Comparison of ENCODE assay signal across 22 cellular contexts in the genomic region with DNA sequence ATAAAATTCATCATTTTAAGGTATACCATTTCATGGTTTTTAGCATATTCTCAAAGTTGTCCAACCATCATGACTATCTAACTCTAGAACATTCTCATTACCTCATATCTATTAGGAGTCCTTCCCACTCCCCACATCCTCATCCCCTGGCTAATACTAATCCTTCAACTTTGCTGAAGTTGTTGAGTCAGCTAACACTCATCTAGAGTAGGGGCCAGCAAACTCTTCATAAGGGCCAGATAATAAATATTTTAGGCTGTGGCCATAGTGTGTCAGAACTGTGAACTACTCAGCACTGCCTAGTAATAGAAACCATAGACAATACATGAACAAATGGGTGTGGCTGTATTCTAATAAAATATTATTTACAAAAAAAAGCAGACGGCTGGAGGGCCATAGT. TPM values are rescaled to one million over a fixed set of nuclear protein-coding genes. Genes with fewer than 3 reads are reported as not detected.
DNase-seq lines count a peak whose midpoint lies in the region; ATAC-seq and TF ChIP-seq lines count a peak whose summit lies in the region.
"Had no signal": no experiment of that assay in that cellular context is flagged by ENCODE, and none has a peak within 500 bp of the region (broad histone marks: within the 10 kb centered on the region; RNA-seq: fewer than 3 reads in every experiment).

No MANE protein-coding gene starts in this region.

- H3K36me3 ChIP-seq in RWPE2 (ENCODE audit: low read depth), result peaks cover 95% of the 10 kb centered on the region
- peaks cover 68% of the 10 kb centered on the region for H3K36me3 ChIP-seq in osteoblast (ENCODE audit: insufficient read depth, low read length)

- no peak overlapping the region for H3K4me2 ChIP-seq in osteoblast (ENCODE audit: insufficient read depth, low read length)

- DNase-seq in GM03348 (ENCODE audit: low spot score) (peak; percentile 36), RWPE2 (ENCODE audit: low spot score) (no peak), epithelial cell of prostate (ENCODE audit: low read depth, low spot score) (no peak), osteoblast (ENCODE audit: insufficient read length, low spot score, missing footprints) (peak; percentile 82), T-helper 1 cell (no peak)
- DNase-seq in activated CD8-positive, alpha-beta T cell treated with anti-CD3 and anti-CD28 coated beads, Interleukin-2, amount 10 ng/mL, durations not matched to agents 7 days and 5 days, result no peak
- DNase-seq: activated CD4-positive, alpha-beta T cell treated with anti-CD3 and anti-CD28 coated beads, Interleukin-2, amount 50 U/mL, for 48 hours; activated naive CD4-positive, alpha-beta T cell treated with anti-CD3 and anti-CD28 coated beads, Interleukin-2, amount 50 U/mL, for 16 hours; activated T-cell treated with anti-CD3 and anti-CD28 coated beads, Interleukin-2, amount 50 U/mL, for 24 hours; dorsolateral prefrontal cortex; NCI-H146; NCI-H774; posterior cingulate gyrus; small intestine; stimulated activated CD4-positive, alpha-beta T cell treated with anti-CD3 and anti-CD28 coated beads, Interleukin-4, amount 100 ng/mL, for 4 hours; substantia nigra had no signal

- TF ChIP-seq CTCF in RWPE2 (IDR thresholded peaks at IDR 0.05; ENCODE audit: poor library complexity, severe bottlenecking), result no peak
- TF ChIP-seq CTCF in osteoblast (IDR thresholded peaks at IDR 0.05; ENCODE audit: extremely low read depth, low read depth, low read length), result no peak

- peaks cover 3% of the 10 kb centered on the region for H3K36me3 Mint-ChIP-seq in activated CD8-positive, alpha-beta T cell treated with anti-CD3 and anti-CD28 coated beads, Interleukin-2, amount 10 ng/mL, durations not matched to agents 7 days and 5 days (ENCODE audit: low read depth)
- H3K36me3 Mint-ChIP-seq: natural killer cell treated with Interleukin-12 subunit alpha and Interleukin-12 subunit beta and Interleukin-15 and Interleukin-18, amount 100 ng/mL, for 72 hours had no signal

- ATAC-seq in RWPE2 (ENCODE audit: low read depth), result peak; percentile 78
- no peak for ATAC-seq in activated CD8-positive, alpha-beta T cell treated with anti-CD3 and anti-CD28 coated beads, Interleukin-2, amount 10 ng/mL, durations not matched to agents 7 days and 5 days
- no peak for ATAC-seq in GM21447 (IDR thresholded peaks at IDR 0.05; ENCODE audit: unreplicated experiment)
- ATAC-seq in HG02840 (IDR thresholded peaks at IDR 0.05; ENCODE audit: low FRiP score, unreplicated experiment), result no peak
- ATAC-seq: esophagus mucosa; natural killer cell treated with Interleukin-12 subunit alpha and Interleukin-12 subunit beta and Interleukin-15 and Interleukin-18, amount 100 ng/mL, for 72 hours had no signal

- peaks cover 14% of the 10 kb centered on the region for H4K20me1 ChIP-seq in osteoblast (ENCODE audit: insufficient read depth, low read length)

- H3K9me3 Mint-ChIP-seq in activated CD8-positive, alpha-beta T cell treated with anti-CD3 and anti-CD28 coated beads, Interleukin-2, amount 10 ng/mL, durations not matched to agents 7 days and 5 days (ENCODE audit: insufficient read depth), result no peaks in the 10 kb centered on the region
- H3K9me3 Mint-ChIP-seq: activated T-cell treated with anti-CD3 and anti-CD28 coated beads, Interleukin-2, amount 50 U/mL, for 24 hours; brain; natural killer cell treated with Interleukin-12 subunit alpha and Interleukin-12 subunit beta and Interleukin-15 and Interleukin-18, amount 100 ng/mL, for 72 hours had no signal

- H3K27me3 Mint-ChIP-seq in activated CD8-positive, alpha-beta T cell treated with anti-CD3 and anti-CD28 coated beads, Interleukin-2, amount 10 ng/mL, durations not matched to agents 7 days and 5 days (ENCODE audit: low read depth), result no peaks in the 10 kb centered on the region
- H3K27me3 Mint-ChIP-seq: activated T-cell treated with anti-CD3 and anti-CD28 coated beads, Interleukin-2, amount 50 U/mL, for 24 hours; B cell; brain; natural killer cell treated with Interleukin-12 subunit alpha and Interleukin-12 subunit beta and Interleukin-15 and Interleukin-18, amount 100 ng/mL, for 72 hours had no signal

- H3K27ac Mint-ChIP-seq in activated CD8-positive, alpha-beta T cell treated with anti-CD3 and anti-CD28 coated beads, Interleukin-2, amount 10 ng/mL, durations not matched to agents 7 days and 5 days, result no peak overlapping the region
- H3K27ac Mint-ChIP-seq: activated T-cell treated with anti-CD3 and anti-CD28 coated beads, Interleukin-2, amount 50 U/mL, for 24 hours; brain; natural killer cell treated with Interleukin-12 subunit alpha and Interleukin-12 subunit beta and Interleukin-15 and Interleukin-18, amount 100 ng/mL, for 72 hours had no signal

- no peak overlapping the region for H3K4me3 ChIP-seq in RWPE2 (ENCODE audit: severe bottlenecking)
- no peak overlapping the region for H3K4me3 ChIP-seq in osteoblast (ENCODE audit: insufficient read depth, low read length)
- H3K4me3 ChIP-seq: dorsolateral prefrontal cortex had no signal

- H3K79me2 ChIP-seq in osteoblast (ENCODE audit: insufficient read depth, low read length), result peaks cover 82% of the 10 kb centered on the region

- H3K4me3 Mint-ChIP-seq in activated CD8-positive, alpha-beta T cell treated with anti-CD3 and anti-CD28 coated beads, Interleukin-2, amount 10 ng/mL, durations not matched to agents 7 days and 5 days, result no peak overlapping the region
- H3K4me3 Mint-ChIP-seq: activated T-cell treated with anti-CD3 and anti-CD28 coated beads, Interleukin-2, amount 50 U/mL, for 24 hours; B cell; brain; natural killer cell treated with Interleukin-12 subunit alpha and Interleukin-12 subunit beta and Interleukin-15 and Interleukin-18, amount 100 ng/mL, for 72 hours had no signal

- CTCF ChIA-PET in activated CD8-positive, alpha-beta T cell treated with anti-CD3 and anti-CD28 coated beads, Interleukin-2, amount 10 ng/mL, durations not matched to agents 7 days and 5 days (lab: Charles Lee), result interaction anchor here (1.7 kb wide), 1 partner anchor 246 kb away, joined by 4 read pairs; no protein-coding TSS in a partner anchor

- no peak overlapping the region for H2AFZ ChIP-seq in osteoblast (ENCODE audit: low read length)

- H3K27me3 ChIP-seq in RWPE2 (ENCODE audit: insufficient read depth, poor library complexity, severe bottlenecking), result no peaks in the 10 kb centered on the region
- H3K27me3 ChIP-seq in osteoblast (ENCODE audit: insufficient read depth, low read length), result no peaks in the 10 kb centered on the region
- H3K27me3 ChIP-seq: dorsolateral prefrontal cortex had no signal

- peak overlapping the region; percentile 75 for H3K27ac ChIP-seq in RWPE2 (ENCODE audit: poor library complexity, severe bottlenecking)
- peak overlapping the region; percentile 53 for H3K27ac ChIP-seq in epithelial cell of prostate
- peak overlapping the region; percentile 84 for H3K27ac ChIP-seq in osteoblast (ENCODE audit: low read depth, low read length)
- H3K27ac ChIP-seq: dorsolateral prefrontal cortex had no signal

- H3K9me3 ChIP-seq in RWPE2 (ENCODE audit: severe bottlenecking), result no peaks in the 10 kb centered on the region
- no peaks in the 10 kb centered on the region for H3K9me3 ChIP-seq in osteoblast (ENCODE audit: low read depth, low read length)

- peaks cover 15% of the 10 kb centered on the region for H3K4me1 Mint-ChIP-seq in activated CD8-positive, alpha-beta T cell treated with anti-CD3 and anti-CD28 coated beads, Interleukin-2, amount 10 ng/mL, durations not matched to agents 7 days and 5 days (ENCODE audit: low read depth)

- H3K4me1 ChIP-seq in RWPE2 (ENCODE audit: insufficient read depth, poor library complexity, severe bottlenecking), result peaks cover 48% of the 10 kb centered on the region
- H3K4me1 ChIP-seq in osteoblast (ENCODE audit: insufficient read depth, low read length), result peaks cover 52% of the 10 kb centered on the region

- POLR2A ChIA-PET in activated CD8-positive, alpha-beta T cell treated with anti-CD3 and anti-CD28 coated beads, Interleukin-2, amount 10 ng/mL, durations not matched to agents 7 days and 5 days (lab: Charles Lee), result no interaction called here

RNA-seq across cellular contexts. Expression of a gene that starts 43.0 kb away (rescaled TPM):
- 34.2 and 44.2 TPM in 2 replicates for total RNA-seq in osteoblast
- 10 to 100 TPM; 49.3 to 50.4 TPM for total RNA-seq in activated CD8-positive, alpha-beta T cell treated with anti-CD3 and anti-CD28 coated beads, Interleukin-2, amount 10 ng/mL, durations not matched to agents 7 days and 5 days

Comparison
In these comparisons a context has a peak if more than half of its experiments do, and no peak if none do; other contexts are left out.
1. DNase-seq: peak in GM03348 (single experiment) and osteoblast (single experiment); none in RWPE2 (single experiment), epithelial cell of prostate (single experiment), T-helper 1 cell (0 of 5) and activated CD8-positive, alpha-beta T cell treated with anti-CD3 and anti-CD28 coated beads, Interleukin-2, amount 10 ng/mL, durations not matched to agents 7 days and 5 days (single experiment).
2. Peak in every context shown above with its lines, with median percentiles within 50 percentile points of each other: H3K27ac ChIP-seq.